Comparison of ENCODE assay signal across 8 cellular contexts in genomic region chr10:14585287-14586193, GRCh38.
DNase-seq lines count a peak whose midpoint lies in the region; ATAC-seq and TF ChIP-seq lines count a peak whose summit lies in the region.
"Had no signal": no experiment of that assay in that cellular context is flagged by ENCODE, and none has a peak within 500 bp of the region (broad histone marks: within the 10 kb centered on the region; RNA-seq: fewer than 3 reads in every experiment).

No MANE protein-coding gene starts in this region.

- CTCF ChIA-PET in PC-3 (lab: Charles Lee) = no interaction called here

- POLR2A ChIA-PET in PC-3 (lab: Charles Lee; ENCODE audit: unreplicated experiment) = no interaction called here

- peak overlapping the region; percentile 98 for H3K27ac ChIP-seq in PC-3 (ENCODE audit: low read length)
- peak overlapping the region; percentile 87 for H3K27ac ChIP-seq in effector memory CD4-positive, alpha-beta T cell (ENCODE audit: insufficient read depth, low read length, poor library complexity, severe bottlenecking)

- intact Hi-C loops in PC-3 (cut with micrococcal nuclease) = loop anchor here (5.0 kb wide), 1 partner anchor 38 kb away; no protein-coding TSS in a partner anchor

- ATAC-seq in GM18907 (IDR thresholded peaks at IDR 0.05; ENCODE audit: unreplicated experiment) (peak; percentile 40), PC-3 (0 out of 2 replicates have a peak, but pooled peaks have one; percentile 3), HG02938 (IDR thresholded peaks at IDR 0.05; ENCODE audit: unreplicated experiment) (no peak), GM19351 (IDR thresholded peaks at IDR 0.05; ENCODE audit: unreplicated experiment) (no peak)

- no peak overlapping the region for H2AFZ ChIP-seq in PC-3 (ENCODE audit: low read length)

- H3F3A ChIP-seq in PC-3 (ENCODE audit: low read length, unreplicated experiment) = no peaks in the 10 kb centered on the region

- peak overlapping the region; percentile 26; the same call in 1 of the 2 replicates for H3K4me2 ChIP-seq in PC-3 (ENCODE audit: low read length)

- no peaks in the 10 kb centered on the region for H3K9me3 ChIP-seq in PC-3 (ENCODE audit: low read length)
- H3K9me3 ChIP-seq in effector memory CD4-positive, alpha-beta T cell (ENCODE audit: control insufficient read depth, low read length) = no peaks in the 10 kb centered on the region

- no peak for TF ChIP-seq CTCF in PC-3 (conservative IDR thresholded peaks at IDR 0.05; ENCODE audit: low read depth, low read length)

- H3K9ac ChIP-seq in PC-3 (ENCODE audit: low read length) = no peak overlapping the region

- no peak overlapping the region for H3K4me3 ChIP-seq in PC-3 (ENCODE audit: low read length)
- H3K4me3 ChIP-seq in effector memory CD4-positive, alpha-beta T cell (ENCODE audit: insufficient read depth, low read depth, low read length, poor library complexity, severe bottlenecking) = no peak overlapping the region

- peaks cover 87% of the 10 kb centered on the region for H3K79me2 ChIP-seq in PC-3 (ENCODE audit: low read length)

- H3K4me1 ChIP-seq in PC-3 (ENCODE audit: insufficient read depth, low read length) = peaks cover 49% of the 10 kb centered on the region
- H3K4me1 ChIP-seq in effector memory CD4-positive, alpha-beta T cell (ENCODE audit: control insufficient read depth, insufficient read depth, low read length, poor library complexity, severe bottlenecking) = peaks cover 69% of the 10 kb centered on the region

- DNase-seq in PC-3 (peak; percentile 58), renal cortical epithelial cell (ENCODE audit: low read depth) (peak; percentile 76), GDM1 (lab: John Stamatoyannopoulos, UW) (no peak)
- no peak for DNase-seq in effector memory CD4-positive, alpha-beta T cell
- DNase-seq: GF-D8 had no signal

- no peaks in the 10 kb centered on the region for H3K27me3 ChIP-seq in PC-3 (ENCODE audit: low read length)
- H3K27me3 ChIP-seq in effector memory CD4-positive, alpha-beta T cell (replicated peaks; ENCODE audit: control insufficient read depth, insufficient read depth, low read length, poor library complexity, severe bottlenecking) = no peaks in the 10 kb centered on the region

- no TSS peak for BruUV-seq in PC-3 (replicated peaks; lab: Mats Ljungman, UMichigan)

- no peaks in the 10 kb centered on the region for H4K20me1 ChIP-seq in PC-3 (ENCODE audit: low read length)

- no peaks in the 10 kb centered on the region for H3K9me2 ChIP-seq in PC-3 (replicated peaks; ENCODE audit: low read length)

- peaks cover 13% of the 10 kb centered on the region; the same call in 1 of the 2 replicates for H3K36me3 ChIP-seq in PC-3 (ENCODE audit: low read depth, low read length)
- no peaks in the 10 kb centered on the region for H3K36me3 ChIP-seq in effector memory CD4-positive, alpha-beta T cell (ENCODE audit: control insufficient read depth, insufficient read depth, low read length)

Comparison
In these comparisons a context has a peak if more than half of its experiments do, and no peak if none do; other contexts are left out.
1. ATAC-seq: peak in GM18907 (single experiment) and PC-3 (single experiment); none in HG02938 (single experiment) and GM19351 (single experiment).
2. DNase-seq: peak in PC-3 (single experiment) and renal cortical epithelial cell (single experiment); none in effector memory CD4-positive, alpha-beta T cell (0 of 3) and GDM1 (single experiment).